8 cellular contexts compared by ENCODE assay signal in genomic region chr17:40113110-40113960, GRCh38. TPM values are rescaled to one million over a fixed set of nuclear protein-coding genes. Genes with fewer than 3 reads are reported as not detected.
DNase-seq lines count a peak whose midpoint lies in the region; ATAC-seq and TF ChIP-seq lines count a peak whose summit lies in the region.

No MANE protein-coding gene starts in this region.

- peak overlapping the region; percentile 14 for H3K27ac ChIP-seq in OCI-LY1 (ENCODE audit: low read depth, low read length, poor library complexity, severe bottlenecking)

- H3K9ac ChIP-seq in OCI-LY1 (ENCODE audit: low read length): peak overlapping the region; percentile 61

- H2AFZ ChIP-seq in OCI-LY1 (ENCODE audit: low read length): no peak overlapping the region

- no peaks in the 10 kb centered on the region for H4K20me1 ChIP-seq in OCI-LY1 (ENCODE audit: insufficient read depth, low read length)

- no peaks in the 10 kb centered on the region for H3K79me2 ChIP-seq in OCI-LY1 (ENCODE audit: insufficient read depth, low read length)

- no peaks in the 10 kb centered on the region for H3K9me3 ChIP-seq in OCI-LY1 (ENCODE audit: low read length)
- H3K9me3 ChIP-seq in mononuclear cell (ENCODE audit: low read depth, low read length): no peaks in the 10 kb centered on the region

- peak; percentile 71 for ATAC-seq in GM21447 (IDR thresholded peaks at IDR 0.05; ENCODE audit: unreplicated experiment)

- H3K27me3 ChIP-seq in OCI-LY1 (ENCODE audit: insufficient read depth, low read length): no peaks in the 10 kb centered on the region
- no peaks in the 10 kb centered on the region for H3K27me3 ChIP-seq in mononuclear cell (ENCODE audit: insufficient read depth, low read length)

- peak overlapping the region; percentile 65 for H3K4me2 ChIP-seq in OCI-LY1 (ENCODE audit: low read length)

- H3F3A ChIP-seq in OCI-LY1 (ENCODE audit: insufficient read depth, low read length): no peaks in the 10 kb centered on the region

- TF ChIP-seq CTCF in OCI-LY1 (IDR thresholded peaks at IDR 0.05; ENCODE audit: low read length): peak; percentile 93; the same call in 1 of the 2 replicates

- H3K4me3 ChIP-seq in OCI-LY1 (ENCODE audit: low read depth, low read length, poor library complexity, severe bottlenecking) (peak overlapping the region; percentile 51), mononuclear cell (ENCODE audit: low read length) (peak overlapping the region; percentile 28)

- H3K4me1 ChIP-seq in OCI-LY1 (ENCODE audit: insufficient read depth, low read length, severe bottlenecking) (peaks cover 35% of the 10 kb centered on the region), mononuclear cell (ENCODE audit: insufficient read depth, low read length) (peaks cover 60% of the 10 kb centered on the region)

- H3K36me3 ChIP-seq in OCI-LY1 (ENCODE audit: insufficient read depth, low read length): no peaks in the 10 kb centered on the region

- DNase-seq in DMS 273 (lab: John Stamatoyannopoulos, UW; ENCODE audit: unreplicated experiment) (peak; percentile 98), HuH-7.5 (ENCODE audit: low spot score) (peak; percentile 96), activated T-cell treated with anti-CD3 and anti-CD28 coated beads for 1 hour (ENCODE audit: low read depth) (peak; percentile 83), epidermal melanocyte (ENCODE audit: insufficient read length, low spot score) (peak; percentile 97)
- DNase-seq in stimulated activated CD8-positive, alpha-beta memory T cell treated with anti-CD3 and anti-CD28 coated beads, Interleukin-2, amount 100 ng/mL, for 48 hours (ENCODE audit: low read depth in 2 of 2): peak; percentile 80 to 90

- no peaks in the 10 kb centered on the region for H3K9me2 ChIP-seq in OCI-LY1 (ENCODE audit: low read depth, low read length)

RNA-seq across cellular contexts. Expression of gene MSL1, which starts 8.4 kb away (rescaled TPM):
- total RNA-seq in mononuclear cell: 81.1 TPM

RNA-seq across cellular contexts. Expression of gene NR1D1, which starts 12.9 kb away (rescaled TPM):
- total RNA-seq in mononuclear cell: 9.9 TPM

RNA-seq across cellular contexts. Expression of gene CASC3, which starts 27.0 kb away (rescaled TPM):
- total RNA-seq in mononuclear cell: 49.6 TPM

RNA-seq across cellular contexts. Expression of gene THRA, which starts 50.6 kb away (rescaled TPM):
- total RNA-seq in mononuclear cell: 39.0 TPM

RNA-seq across cellular contexts. Expression of gene MED24, which starts 59.1 kb away (rescaled TPM):
- 37.3 TPM for total RNA-seq in mononuclear cell

Comparison
In these comparisons a context has a peak if more than half of its experiments do, and no peak if none do; other contexts are left out.
1. Peak in every context shown above with its lines: DNase-seq, ATAC-seq, H3K4me3 ChIP-seq and H3K27ac ChIP-seq.